In the genomic region with DNA sequence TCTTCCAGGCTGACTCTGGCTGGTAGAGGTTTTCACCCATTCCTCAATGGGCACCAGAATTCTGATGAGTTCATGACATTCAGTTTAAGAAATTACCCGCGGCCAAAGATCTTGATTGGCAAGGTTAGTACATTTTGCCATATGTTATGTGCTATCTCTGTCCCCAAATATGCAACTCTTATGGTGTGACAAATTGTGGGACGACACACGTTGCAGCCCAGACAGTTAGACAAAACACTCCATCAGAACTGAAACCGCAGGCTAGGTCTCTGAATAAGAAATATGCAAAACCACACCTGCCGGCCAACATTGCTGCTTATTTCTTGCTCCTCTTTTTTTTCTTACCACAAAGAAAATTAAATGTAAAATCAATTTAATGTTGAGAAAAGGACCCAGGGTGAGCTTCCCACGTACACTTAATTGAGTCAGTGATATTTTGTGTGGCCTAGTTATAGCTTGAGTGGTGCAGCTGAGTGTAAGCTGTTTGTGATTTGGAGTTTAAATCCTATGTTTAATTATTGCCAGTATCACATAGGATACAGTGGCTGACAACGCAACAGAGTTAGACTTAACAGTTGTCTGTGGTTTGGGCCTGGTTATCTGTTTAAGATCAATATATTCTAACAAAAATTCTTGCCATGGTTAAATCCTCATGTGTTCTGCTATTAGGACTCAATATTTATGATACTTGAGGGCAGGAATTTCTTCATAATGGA, we compare ENCODE assay signal across 13 cellular contexts. TPM values are rescaled to one million over a fixed set of nuclear protein-coding genes. Genes with fewer than 3 reads are reported as not detected.
DNase-seq lines count a peak whose midpoint lies in the region; ATAC-seq, FAIRE-seq and TF ChIP-seq lines count a peak whose summit lies in the region.
"Had no signal": no experiment of that assay in that cellular context is flagged by ENCODE, and none has a peak within 500 bp of the region (broad histone marks: within the 10 kb centered on the region; RNA-seq: fewer than 3 reads in every experiment).

No MANE protein-coding gene starts in this region.

- DNase-seq in GM19239 (ENCODE audit: insufficient read length, low spot score) (peak; percentile 14), nephron progenitor cell (no peak), PC-3 (no peak), glutamatergic neuron (no peak), SIG-M5 treated with dmso at 0.1 percent for 504 hours (lab: John Stamatoyannopoulos, UW; ENCODE audit: unreplicated experiment) (no peak)
- DNase-seq in stimulated activated CD4-positive, alpha-beta T cell treated with anti-CD3 and anti-CD28 coated beads, Interleukin-12 subunit alpha, Interleukin-12 subunit beta, amount 100 ng/mL, for 4 hours = no peak
- DNase-seq: esophagus squamous epithelium, nucleus accumbens had no signal

- no peaks in the 10 kb centered on the region for H3K4me1 ChIP-seq in PC-3 (ENCODE audit: insufficient read depth, low read length)
- H3K4me1 ChIP-seq: esophagus squamous epithelium had no signal

- H4K20me1 ChIP-seq in PC-3 (ENCODE audit: low read length) = no peaks in the 10 kb centered on the region

- H3K9ac ChIP-seq in PC-3 (ENCODE audit: low read length) = no peak overlapping the region

- POLR2A ChIA-PET in PC-3 (lab: Charles Lee; ENCODE audit: unreplicated experiment) = no interaction called here

- H3K79me2 ChIP-seq in PC-3 (ENCODE audit: low read length) = no peaks in the 10 kb centered on the region

- H3K36me3 ChIP-seq in PC-3 (ENCODE audit: low read depth, low read length) = no peaks in the 10 kb centered on the region
- H3K36me3 ChIP-seq: esophagus squamous epithelium had no signal

- H3K27me3 ChIP-seq in PC-3 (ENCODE audit: low read length) = no peaks in the 10 kb centered on the region
- H3K27me3 ChIP-seq: esophagus squamous epithelium had no signal

- no peaks in the 10 kb centered on the region for H3K9me3 ChIP-seq in PC-3 (ENCODE audit: low read length)
- H3K9me3 ChIP-seq: esophagus squamous epithelium had no signal

- CTCF ChIA-PET in PC-3 (lab: Charles Lee) = no interaction called here

- no peak overlapping the region for H3K4me2 ChIP-seq in PC-3 (ENCODE audit: low read length)

- H3K27ac ChIP-seq in PC-3 (ENCODE audit: low read length) = no peak overlapping the region
- H3K27ac ChIP-seq: esophagus squamous epithelium had no signal

- H3K27ac Mint-ChIP-seq in nephron progenitor cell (peak overlapping the region; percentile 50), glutamatergic neuron (ENCODE audit: unreplicated experiment) (no peak overlapping the region)
- H3K27ac Mint-ChIP-seq: T-helper 2 cell treated with Interferon-gamma antibody and Interleukin-4, amounts not matched to agents 5 μg/mL and 100 μg/mL, for 36 hours had no signal

- no peak overlapping the region for H2AFZ ChIP-seq in PC-3 (ENCODE audit: low read length)

- FAIRE-seq in GM19239 (lab: Jason Lieb, UNC) = peak; percentile 96
- FAIRE-seq: bronchial epithelial cell, H1 had no signal

- H3F3A ChIP-seq in PC-3 (ENCODE audit: low read length, unreplicated experiment) = no peaks in the 10 kb centered on the region

- H3K4me1 Mint-ChIP-seq in nephron progenitor cell (peaks cover 5% of the 10 kb centered on the region), glutamatergic neuron (ENCODE audit: low read depth, unreplicated experiment) (no peaks in the 10 kb centered on the region)

- TF ChIP-seq CTCF in nephron progenitor cell (IDR thresholded peaks at IDR 0.05) (no peak), PC-3 (conservative IDR thresholded peaks at IDR 0.05; ENCODE audit: low read depth, low read length) (no peak), glutamatergic neuron (IDR thresholded peaks at IDR 0.05; ENCODE audit: partially characterized antibody, unreplicated experiment) (no peak)

- H3K4me3 Mint-ChIP-seq in nephron progenitor cell (no peak overlapping the region), glutamatergic neuron (ENCODE audit: unreplicated experiment) (no peak overlapping the region)
- H3K4me3 Mint-ChIP-seq: T-helper 2 cell treated with Interferon-gamma antibody and Interleukin-4, amounts not matched to agents 5 μg/mL and 100 μg/mL, for 36 hours had no signal

- ATAC-seq in HG02642 (IDR thresholded peaks at IDR 0.05; ENCODE audit: poor library complexity, unreplicated experiment) (peak; percentile 93), HG03457 (IDR thresholded peaks at IDR 0.05; ENCODE audit: unreplicated experiment) (peak; percentile 88), PC-3 (no peak)

- H3K9me3 Mint-ChIP-seq in nephron progenitor cell (peaks cover 4% of the 10 kb centered on the region), glutamatergic neuron (ENCODE audit: unreplicated experiment) (peaks cover 2% of the 10 kb centered on the region)
- H3K9me3 Mint-ChIP-seq: T-helper 2 cell treated with Interferon-gamma antibody and Interleukin-4, amounts not matched to agents 5 μg/mL and 100 μg/mL, for 36 hours had no signal

- intact Hi-C loops in PC-3 (cut with micrococcal nuclease) = no loop called here

- H3K36me3 Mint-ChIP-seq in nephron progenitor cell (ENCODE audit: low read depth) (peaks cover under 1% of the 10 kb centered on the region), glutamatergic neuron (ENCODE audit: unreplicated experiment) (no peaks in the 10 kb centered on the region)

- H3K9me2 ChIP-seq in PC-3 (replicated peaks; ENCODE audit: low read length) = no peaks in the 10 kb centered on the region

- peaks cover 8% of the 10 kb centered on the region for H3K27me3 Mint-ChIP-seq in nephron progenitor cell (ENCODE audit: low read depth, poor library complexity)
- H3K27me3 Mint-ChIP-seq in glutamatergic neuron (ENCODE audit: unreplicated experiment) = no peaks in the 10 kb centered on the region

- no peak overlapping the region for H3K4me3 ChIP-seq in PC-3 (ENCODE audit: low read length)
- H3K4me3 ChIP-seq: esophagus squamous epithelium had no signal

- BruUV-seq in PC-3 (replicated peaks; lab: Mats Ljungman, UMichigan) = no TSS peak

RNA-seq across cellular contexts. Expression of a gene that starts 35.7 kb away (rescaled TPM):
- total RNA-seq in PC-3 (2014; rRNA removed) (34.0 and 45.9 TPM in 2 replicates), glutamatergic neuron (ENCODE audit: unreplicated experiment) (3.9 TPM)
